19 cellular contexts compared by ENCODE assay signal in the genomic region with DNA sequence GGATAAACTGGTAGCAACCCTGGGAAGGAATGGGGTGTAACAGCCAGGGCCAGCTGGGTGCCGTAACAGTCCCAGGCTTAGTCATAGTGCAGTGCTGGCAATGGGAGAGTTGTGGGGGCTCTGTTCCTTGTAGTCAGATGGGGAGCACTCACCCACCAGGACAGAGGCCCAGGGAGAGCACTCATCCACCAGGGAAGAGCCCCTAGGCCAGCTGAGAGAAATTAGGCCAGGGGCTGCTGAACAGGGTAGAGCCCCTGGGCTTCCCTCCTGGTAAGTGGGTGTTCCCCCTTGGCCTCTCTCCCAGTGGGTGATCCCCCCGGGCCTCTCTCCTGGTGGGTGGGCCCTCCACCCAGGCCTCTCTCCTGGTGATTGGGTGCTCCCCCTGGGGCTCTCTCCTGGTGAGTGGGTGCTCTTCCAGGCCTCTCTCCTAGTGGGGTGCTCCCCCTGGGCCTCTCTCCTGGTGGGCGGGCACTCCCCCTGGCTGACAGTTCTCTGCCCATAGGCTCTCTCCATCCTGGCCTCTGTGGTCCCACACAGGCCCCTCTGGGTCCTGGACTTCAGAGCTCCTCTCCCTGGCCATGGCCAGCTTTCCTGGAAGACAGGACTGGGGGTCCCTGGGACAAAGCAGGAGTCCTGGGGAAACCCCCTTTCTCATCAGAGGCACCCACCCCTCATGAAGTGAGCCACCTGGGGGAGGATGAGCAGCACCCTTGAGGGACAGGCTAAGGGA. TPM values are rescaled to one million over a fixed set of nuclear protein-coding genes. Genes with fewer than 3 reads are reported as not detected.
DNase-seq lines count a peak whose midpoint lies in the region; ATAC-seq and TF ChIP-seq lines count a peak whose summit lies in the region.
"Had no signal": no experiment of that assay in that cellular context is flagged by ENCODE, and none has a peak within 500 bp of the region (broad histone marks: within the 10 kb centered on the region; RNA-seq: fewer than 3 reads in every experiment).

No MANE protein-coding gene starts in this region.

- H3K36me3 ChIP-seq in stomach: no peaks in the 10 kb centered on the region
- H3K36me3 ChIP-seq: sigmoid colon, thyroid gland had no signal

- peak overlapping the region; percentile 93 for H3K27ac Mint-ChIP-seq in activated naive CD4-positive, alpha-beta T cell treated with anti-CD3 and anti-CD28 coated beads for 36 hours
- H3K27ac Mint-ChIP-seq in activated CD8-positive, alpha-beta T cell treated with anti-CD3 and anti-CD28 coated beads for 36 hours: peak overlapping the region; percentile 95

- TF ChIP-seq CTCF in activated CD8-positive, alpha-beta T cell treated with anti-CD3 and anti-CD28 coated beads for 36 hours (IDR thresholded peaks at IDR 0.05): no peak
- TF ChIP-seq CTCF in stomach (IDR thresholded peaks at IDR 0.05): no peak

- H3K9me3 ChIP-seq in stomach: peaks cover 0 to 8% (median 4%) of the 10 kb centered on the region in 4 donors
- H3K9me3 ChIP-seq: thyroid gland had no signal

- H3K27me3 Mint-ChIP-seq in activated naive CD4-positive, alpha-beta T cell treated with anti-CD3 and anti-CD28 coated beads for 36 hours (ENCODE audit: low read depth): no peaks in the 10 kb centered on the region
- H3K27me3 Mint-ChIP-seq in activated CD8-positive, alpha-beta T cell treated with anti-CD3 and anti-CD28 coated beads for 36 hours: no peaks in the 10 kb centered on the region

- CTCF ChIA-PET in activated naive CD4-positive, alpha-beta T cell treated with anti-CD3 and anti-CD28 coated beads for 36 hours (lab: Charles Lee): interaction anchor here (0.9 kb wide), 1 partner anchor 148 kb away, joined by 4 read pairs; no protein-coding TSS in a partner anchor
- CTCF ChIA-PET in activated CD8-positive, alpha-beta T cell treated with anti-CD3 and anti-CD28 coated beads for 36 hours (lab: Charles Lee): interaction anchor here (0.8 kb wide), 1 partner anchor 43 kb away, joined by 4 read pairs; no protein-coding TSS in a partner anchor

- no peak for ATAC-seq in activated CD8-positive, alpha-beta T cell treated with anti-CD3 and anti-CD28 coated beads for 36 hours
- ATAC-seq in left lobe of liver: no peak
- ATAC-seq: esophagus mucosa, K562 had no signal

- POLR2A ChIA-PET in activated CD8-positive, alpha-beta T cell treated with anti-CD3 and anti-CD28 coated beads for 36 hours (lab: Charles Lee): no interaction called here

- no peak overlapping the region for H3K4me3 Mint-ChIP-seq in activated naive CD4-positive, alpha-beta T cell treated with anti-CD3 and anti-CD28 coated beads for 36 hours
- H3K4me3 Mint-ChIP-seq in activated CD8-positive, alpha-beta T cell treated with anti-CD3 and anti-CD28 coated beads for 36 hours: no peak overlapping the region

- WGBS in stomach, 5 donors: 78 to 100% (median 88%) methylated on average over 2 to 3 of the region's 3 CpGs

- peaks cover 13% of the 10 kb centered on the region for H3K9me3 Mint-ChIP-seq in activated naive CD4-positive, alpha-beta T cell treated with anti-CD3 and anti-CD28 coated beads for 36 hours
- H3K9me3 Mint-ChIP-seq in activated CD8-positive, alpha-beta T cell treated with anti-CD3 and anti-CD28 coated beads for 36 hours: peaks cover 18% of the 10 kb centered on the region

- intact Hi-C loops in activated naive CD4-positive, alpha-beta T cell treated with anti-CD3 and anti-CD28 coated beads for 36 hours (cut with micrococcal nuclease): loop anchor here (1.0 kb wide), 1 partner anchor 104 kb away; no protein-coding TSS in a partner anchor
- intact Hi-C loops in activated CD8-positive, alpha-beta T cell treated with anti-CD3 and anti-CD28 coated beads for 36 hours (cut with micrococcal nuclease): loop anchor here (5.0 to 10.0 kb wide), 2 partner anchors 83 to 134 kb away; a partner anchor contains a TSS
- intact Hi-C loops in stomach (cut with DNase I; ENCODE audit: low total_unique reads): no loop called here

- H3K4me3 ChIP-seq in stomach: no peak overlapping the region
- H3K4me3 ChIP-seq: K562, sigmoid colon, thyroid gland had no signal

- H3K27ac ChIP-seq in stomach: peak overlapping the region in 4 of 5 donors; percentile 10 to 38 (median 20)
- H3K27ac ChIP-seq: C4-2B, sigmoid colon, thyroid gland had no signal

- peaks cover 0 to 5% (median 0%) of the 10 kb centered on the region in 4 donors for H3K4me1 ChIP-seq in stomach
- H3K4me1 ChIP-seq: sigmoid colon, thyroid gland had no signal

- DNase-seq in activated naive CD4-positive, alpha-beta T cell treated with anti-CD3 and anti-CD28 coated beads for 36 hours: no peak
- DNase-seq in activated naive CD4-positive, alpha-beta T cell (lab: John Stamatoyannopoulos, UW): no peak
- DNase-seq in activated CD8-positive, alpha-beta T cell treated with anti-CD3 and anti-CD28 coated beads for 36 hours: no peak
- DNase-seq in left lobe of liver (ENCODE audit: low spot score) (peak; percentile 41), stomach (peak; percentile 11), NCI-H510A treated with DMSO at 0.1 percent for 48 hours (lab: John Stamatoyannopoulos, UW) (no peak), SIG-M5 (lab: John Stamatoyannopoulos, UW) (no peak), NCI-H446 treated with DMSO at 0.1 percent for 48 hours (lab: John Stamatoyannopoulos, UW) (no peak)
- DNase-seq: effector CD4-positive, alpha-beta T cell; H7; NCI-H1436 treated with DMSO at 0.1 percent for 48 hours; NCI-H526; sigmoid colon; stimulated activated naive CD4-positive, alpha-beta T cell; thyroid gland had no signal

- no peaks in the 10 kb centered on the region for H3K27me3 ChIP-seq in stomach
- H3K27me3 ChIP-seq: sigmoid colon, thyroid gland had no signal

- no peak for TF ChIP-seq POLR2A in stomach (IDR thresholded peaks at IDR 0.05)

- TF ChIP-seq EP300 in stomach (IDR thresholded peaks at IDR 0.05): no peak

- H3K36me3 Mint-ChIP-seq in activated naive CD4-positive, alpha-beta T cell treated with anti-CD3 and anti-CD28 coated beads for 36 hours (ENCODE audit: low read depth): peaks cover 34% of the 10 kb centered on the region
- peaks cover 36% of the 10 kb centered on the region for H3K36me3 Mint-ChIP-seq in activated CD8-positive, alpha-beta T cell treated with anti-CD3 and anti-CD28 coated beads for 36 hours (ENCODE audit: low read depth)

- H3K4me1 Mint-ChIP-seq in activated naive CD4-positive, alpha-beta T cell treated with anti-CD3 and anti-CD28 coated beads for 36 hours (ENCODE audit: low read depth): peaks cover 57% of the 10 kb centered on the region
- H3K4me1 Mint-ChIP-seq in activated CD8-positive, alpha-beta T cell treated with anti-CD3 and anti-CD28 coated beads for 36 hours (ENCODE audit: low read depth): peaks cover 52% of the 10 kb centered on the region

RNA-seq across cellular contexts. Expression of a gene that starts 13.4 kb away (rescaled TPM):
- 10 to 100 TPM; 57.7 to 58.8 TPM for total RNA-seq in activated naive CD4-positive, alpha-beta T cell treated with anti-CD3 and anti-CD28 coated beads for 36 hours
- total RNA-seq in activated CD8-positive, alpha-beta T cell treated with anti-CD3 and anti-CD28 coated beads for 36 hours: 10 to 100 TPM; 41.6 to 43.5 TPM
- total RNA-seq in left lobe of liver (2.3 TPM), stomach (1 to 10 TPM; 2.2 to 8.8 (median 5.4) TPM)
- polyA plus RNA-seq in stomach: 1 to 10 TPM; 1.7 to 2.3 (median 2.0) TPM
- total RNA-seq: lung microvascular endothelial cell had no signal

Comparison
In these comparisons a context has a peak if more than half of its experiments do, and no peak if none do; other contexts are left out.
1. DNase-seq: peak in left lobe of liver (single experiment) and stomach (single experiment); none in activated naive CD4-positive, alpha-beta T cell treated with anti-CD3 and anti-CD28 coated beads for 36 hours (single experiment), activated naive CD4-positive, alpha-beta T cell (0 of 4), activated CD8-positive, alpha-beta T cell treated with anti-CD3 and anti-CD28 coated beads for 36 hours (single experiment), NCI-H510A treated with DMSO at 0.1 percent for 48 hours (single experiment), SIG-M5 (single experiment) and NCI-H446 treated with DMSO at 0.1 percent for 48 hours (single experiment).
2. RNA of a gene that starts 13.4 kb away (total RNA-seq): 57.7 to 58.8 TPM in activated naive CD4-positive, alpha-beta T cell treated with anti-CD3 and anti-CD28 coated beads for 36 hours and 41.6 to 43.5 TPM in activated CD8-positive, alpha-beta T cell treated with anti-CD3 and anti-CD28 coated beads for 36 hours; 2.2 to 8.8 TPM in stomach and 2.3 TPM in left lobe of liver (single experiment); every median in the first group is over 4 times any median in the second.